In genomic region chr14:44833376-44833775, GRCh38 we compare ENCODE assay signal across 17 cellular contexts.
DNase-seq lines count a peak whose midpoint lies in the region; ATAC-seq and TF ChIP-seq lines count a peak whose summit lies in the region.
"Had no signal": no experiment of that assay in that cellular context is flagged by ENCODE, and none has a peak within 500 bp of the region (broad histone marks: within the 10 kb centered on the region; RNA-seq: fewer than 3 reads in every experiment).

No MANE protein-coding gene starts in this region.

- H3K4me3 ChIP-seq in Peyer's patch, result no peak overlapping the region
- H3K4me3 ChIP-seq: lower lobe of right lung had no signal

- POLR2A ChIA-PET in RWPE1 (lab: Yijun Ruan, JAX; ENCODE audit: low non-redundant PET), result no interaction called here

- TF ChIP-seq POLR2A in Peyer's patch (IDR thresholded peaks at IDR 0.05), result no peak

- no peaks in the 10 kb centered on the region for H3K4me1 ChIP-seq in Peyer's patch
- H3K4me1 ChIP-seq: lower lobe of right lung had no signal

- no peaks in the 10 kb centered on the region for H3K9me3 ChIP-seq in Peyer's patch
- H3K9me3 ChIP-seq: lower lobe of right lung had no signal

- peak; percentile 13 for DNase-seq in GM03348 (ENCODE audit: low spot score)
- DNase-seq in RWPE1 (ENCODE audit: low spot score), result peak; percentile 4
- peak; percentile 1 for DNase-seq in fibroblast of the conjunctiva (ENCODE audit: low read depth)
- peak; percentile 33 for DNase-seq in stromal cell of bone marrow (ENCODE audit: low read depth)
- DNase-seq in Peyer's patch, result no peak
- no peak for DNase-seq in NOMO-1 treated with DMSO at 0.1 percent for 48 hours (lab: John Stamatoyannopoulos, UW; ENCODE audit: unreplicated experiment)
- DNase-seq: activated CD8-positive, alpha-beta T cell treated with anti-CD3 and anti-CD28 coated beads, Interleukin-2, amount 10 ng/mL, durations not matched to agents 7 days and 5 days; DMS79; effector CD8-positive, alpha-beta T cell; lower lobe of right lung; naive B cell; NCI-H1417 treated with DMSO at 0.1 percent for 48 hours; SHP77; small intestine; T-helper 17 cell had no signal

- H3K27ac ChIP-seq in RWPE1, result no peak overlapping the region
- H3K27ac ChIP-seq in Peyer's patch, result no peak overlapping the region
- H3K27ac ChIP-seq: lower lobe of right lung had no signal

- CTCF ChIA-PET in RWPE1 (lab: Yijun Ruan, JAX), result no interaction called here

- no peak for ATAC-seq in activated CD4-positive, CD25-positive, alpha-beta regulatory T cell treated with anti-CD3 and anti-CD28 coated beads, Interleukin-2, amount 50 U/mL, for 24 hours
- ATAC-seq: activated CD8-positive, alpha-beta T cell treated with anti-CD3 and anti-CD28 coated beads, Interleukin-2, amount 10 ng/mL, durations not matched to agents 7 days and 5 days; lower lobe of right lung; T-helper 17 cell; WTC11 had no signal

- H3K36me3 ChIP-seq in Peyer's patch, result no peaks in the 10 kb centered on the region
- H3K36me3 ChIP-seq: lower lobe of right lung had no signal

- TF ChIP-seq CTCF in RWPE1 (conservative IDR thresholded peaks at IDR 0.05; ENCODE audit: low read depth), result no peak
- TF ChIP-seq CTCF in Peyer's patch (IDR thresholded peaks at IDR 0.05), result no peak

- H3K27me3 ChIP-seq in Peyer's patch, result no peaks in the 10 kb centered on the region

Comparison
In these comparisons a context has a peak if more than half of its experiments do, and no peak if none do; other contexts are left out.
1. DNase-seq: peak in GM03348 (single experiment), RWPE1 (single experiment), fibroblast of the conjunctiva (single experiment) and stromal cell of bone marrow (single experiment); none in Peyer's patch (0 of 3) and NOMO-1 treated with DMSO at 0.1 percent for 48 hours (single experiment).